ENCODE assay signal across 8 cellular contexts in the genomic region with DNA sequence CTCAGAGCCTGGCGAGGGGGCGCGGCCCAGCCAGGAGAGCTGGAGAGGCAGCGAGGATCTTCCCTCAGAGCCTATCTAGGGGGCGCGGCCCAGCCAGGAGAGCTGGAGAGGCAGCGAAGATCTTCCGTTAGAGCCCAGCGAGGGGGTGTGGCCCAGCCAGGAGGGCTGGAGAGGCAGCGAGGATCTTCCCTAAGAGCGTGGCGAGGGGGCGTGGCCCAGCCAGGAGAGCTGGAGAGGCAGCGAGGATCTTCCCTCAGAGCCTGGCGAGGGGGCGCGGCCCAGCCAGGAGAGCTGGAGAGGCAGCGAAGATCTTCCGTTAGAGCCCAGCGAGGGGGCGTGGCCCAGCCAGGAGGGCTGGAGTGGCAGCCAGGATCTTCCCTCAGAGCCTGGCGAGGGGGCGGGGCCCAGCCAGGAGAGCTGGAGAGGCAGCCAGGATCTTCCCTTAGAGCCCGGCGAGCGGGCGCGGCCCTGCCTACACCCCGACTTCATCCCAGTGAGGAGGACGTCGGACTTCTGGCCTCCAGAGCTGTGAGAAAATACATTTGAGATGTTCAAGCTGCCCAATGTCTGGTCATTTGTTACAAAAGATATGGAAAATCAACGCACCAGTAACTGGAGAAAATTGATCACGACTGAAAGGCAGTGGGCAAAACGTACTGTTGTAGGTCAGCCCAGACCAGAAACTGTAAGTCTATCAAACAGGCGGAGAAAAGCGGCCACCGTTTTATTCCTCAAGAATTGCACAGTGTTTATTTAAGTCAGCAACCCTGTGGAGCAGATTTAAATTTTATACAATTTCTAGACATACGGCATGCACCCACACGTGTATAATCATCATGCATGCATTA.
DNase-seq lines count a peak whose midpoint lies in the region; ATAC-seq, FAIRE-seq and TF ChIP-seq lines count a peak whose summit lies in the region.

No MANE protein-coding gene starts in this region.

- H3K4me1 ChIP-seq in NT2/D1 (ENCODE audit: insufficient read depth, insufficient read length) (no peaks in the 10 kb centered on the region), adipocyte (ENCODE audit: control insufficient read depth, insufficient read depth, low read length) (peaks cover 6% of the 10 kb centered on the region), cardiac muscle cell (ENCODE audit: low read depth) (no peaks in the 10 kb centered on the region), osteoblast (ENCODE audit: insufficient read depth, low read length) (peaks cover 6% of the 10 kb centered on the region)

- no peaks in the 10 kb centered on the region for H3K79me2 ChIP-seq in osteoblast (ENCODE audit: insufficient read depth, low read length)

- peak overlapping the region; percentile 80 for H2AFZ ChIP-seq in osteoblast (ENCODE audit: low read length)

- peak overlapping the region; percentile 21 for H3K27ac ChIP-seq in cardiac muscle cell
- no peak overlapping the region for H3K27ac ChIP-seq in osteoblast (ENCODE audit: low read depth, low read length)

- no peak for TF ChIP-seq CTCF in cardiac muscle cell (IDR thresholded peaks at IDR 0.05; ENCODE audit: low read depth, low read length)
- TF ChIP-seq CTCF in osteoblast (IDR thresholded peaks at IDR 0.05; ENCODE audit: extremely low read depth, low read depth, low read length), result no peak

- ATAC-seq in GM21515 (IDR thresholded peaks at IDR 0.05; ENCODE audit: unreplicated experiment), result no peak

- no peaks in the 10 kb centered on the region for H4K20me1 ChIP-seq in osteoblast (ENCODE audit: insufficient read depth, low read length)

- H3K4me3 ChIP-seq in NT2/D1 (ENCODE audit: insufficient read length, low read depth), result peak overlapping the region; percentile 55
- peak overlapping the region; percentile 82 for H3K4me3 ChIP-seq in adipocyte (ENCODE audit: low read length)
- peak overlapping the region; percentile 25 for H3K4me3 ChIP-seq in cardiac muscle cell
- H3K4me3 ChIP-seq in osteoblast (ENCODE audit: insufficient read depth, low read length), result peak overlapping the region; percentile 66

- H3K4me2 ChIP-seq in osteoblast (ENCODE audit: insufficient read depth, low read length), result peak overlapping the region; percentile 76

- H3K36me3 ChIP-seq in NT2/D1 (ENCODE audit: insufficient read depth, insufficient read length, low read length), result no peaks in the 10 kb centered on the region
- H3K36me3 ChIP-seq in adipocyte (ENCODE audit: control insufficient read depth, insufficient read depth, low read length, severe bottlenecking), result no peaks in the 10 kb centered on the region
- no peaks in the 10 kb centered on the region for H3K36me3 ChIP-seq in cardiac muscle cell
- H3K36me3 ChIP-seq in osteoblast (ENCODE audit: insufficient read depth, low read length), result no peaks in the 10 kb centered on the region

- H3K9me3 ChIP-seq in NT2/D1 (ENCODE audit: insufficient read depth, low read length) (no peaks in the 10 kb centered on the region), adipocyte (ENCODE audit: control insufficient read depth, low read length) (peaks cover 3% of the 10 kb centered on the region), cardiac muscle cell (ENCODE audit: low read depth) (no peaks in the 10 kb centered on the region), osteoblast (ENCODE audit: low read depth, low read length) (no peaks in the 10 kb centered on the region)

- peak overlapping the region; percentile 29 for H3K9ac ChIP-seq in NT2/D1 (ENCODE audit: insufficient read length, low read depth)
- peak overlapping the region; percentile 56 for H3K9ac ChIP-seq in adipocyte (ENCODE audit: low read length)

- DNase-seq in EH (ENCODE audit: low read depth), result peak; percentile 97
- peak; percentile 74 for DNase-seq in HTR-8/SVneo (ENCODE audit: insufficient read length, low spot score)
- peak; percentile 100 for DNase-seq in NT2/D1 (ENCODE audit: low read depth, low spot score)
- peak; percentile 88 for DNase-seq in adipocyte (ENCODE audit: low read depth)
- DNase-seq in cardiac muscle cell (ENCODE audit: low read depth in 1 of 2, low spot score in 1 of 2), result peak; percentile 91 to 94
- peak; percentile 87 for DNase-seq in osteoblast (ENCODE audit: insufficient read length, low spot score, missing footprints)
- DNase-seq in ureter (ENCODE audit: low spot score), result peak; percentile 75

- H3K27me3 ChIP-seq in NT2/D1 (ENCODE audit: insufficient read depth, insufficient read length), result no peaks in the 10 kb centered on the region
- peaks cover 21% of the 10 kb centered on the region for H3K27me3 ChIP-seq in adipocyte (replicated peaks; ENCODE audit: control insufficient read depth, insufficient read depth, low read length)
- no peaks in the 10 kb centered on the region for H3K27me3 ChIP-seq in cardiac muscle cell
- H3K27me3 ChIP-seq in osteoblast (ENCODE audit: insufficient read depth, low read length), result peaks cover 8% of the 10 kb centered on the region

- FAIRE-seq in HTR-8/SVneo (lab: Jason Lieb, UNC), result no peak

Comparison
In these comparisons a context has a peak if more than half of its experiments do, and no peak if none do; other contexts are left out.
1. H3K4me3 ChIP-seq: peak in every context shown above with its lines; median percentile 82 in adipocyte; 66 in osteoblast; 55 in NT2/D1; 25 in cardiac muscle cell.